In genomic region chr9:129036241-129036922, GRCh38 we compare ENCODE assay signal across 8 cellular contexts. TPM values are rescaled to one million over a fixed set of nuclear protein-coding genes. Genes with fewer than 3 reads are reported as not detected.
A peak's percentile ranks its signal among the peaks of the same experiment; 100 is the strongest.
DNase-seq lines count a peak whose midpoint lies in the region; ATAC-seq and FAIRE-seq lines count a peak whose summit lies in the region.

Gene MIGA2 (plus strand): TSS chr9:129036626. CDS start chr9:129040595, 3,969 bp downstream.

- no peak within 1 kb of the TSS for H3K18ac ChIP-seq in mesendoderm (ENCODE audit: low read length)

- peak; percentile 100 for DNase-seq in COLO829 (ENCODE audit: low spot score)
- peak; percentile 98 for DNase-seq in HTR-8/SVneo (ENCODE audit: insufficient read length, low spot score)
- peak; percentile 100 for DNase-seq in NOMO-1 treated with dmso at 0.1 percent for 144 hours (lab: John Stamatoyannopoulos, UW; ENCODE audit: unreplicated experiment)
- DNase-seq in activated CD8-positive, alpha-beta memory T cell treated with anti-CD3 and anti-CD28 coated beads, Interleukin-2, amount 10 ng/mL, durations not matched to agents 7 days and 5 days: peak; percentile 99
- peak; percentile 100 for DNase-seq in mesendoderm
- DNase-seq in stimulated activated CD8-positive, alpha-beta memory T cell treated with anti-CD3 and anti-CD28 coated beads, Interleukin-15, amount 100 ng/mL, for 1 hour (ENCODE audit: low read depth): peak; percentile 86

- peak within 1 kb of the TSS; percentile 68 for H4K5ac ChIP-seq in mesendoderm (ENCODE audit: low read length)

- peak within 1 kb of the TSS; percentile 83 for H4K8ac ChIP-seq in mesendoderm (ENCODE audit: low read depth, low read length)

- H3K27ac Mint-ChIP-seq in activated CD8-positive, alpha-beta memory T cell treated with anti-CD3 and anti-CD28 coated beads, Interleukin-2, amount 10 ng/mL, durations not matched to agents 7 days and 5 days: peak within 1 kb of the TSS; percentile 79

- WGBS in mesendoderm (ENCODE audit: extremely low coverage, insufficient coverage, low lambda C conversion rate): no CpG with 5 or more reads among the region's 49 CpGs

- peak within 1 kb of the TSS; percentile 90 for H3K4me2 ChIP-seq in mesendoderm (ENCODE audit: low read length)

- H3K79me2 ChIP-seq in mesendoderm (ENCODE audit: control insufficient read depth, insufficient read depth, low read length): peaks cover 6% of the 10 kb centered on the region

- no peak within 1 kb of the TSS for H2BK120ac ChIP-seq in mesendoderm (ENCODE audit: low read depth, low read length)

- peaks cover 15% of the 10 kb centered on the region for H3K79me1 ChIP-seq in mesendoderm (ENCODE audit: low read length)

- CTCF ChIA-PET in activated CD8-positive, alpha-beta memory T cell treated with anti-CD3 and anti-CD28 coated beads, Interleukin-2, amount 10 ng/mL, durations not matched to agents 7 days and 5 days (lab: Charles Lee): interaction anchor here (0.6 to 1.1 kb wide), 3 partner anchors 9 to 218 kb away, joined by 3 to 4 read pairs (median 3); partner anchors contain the start of genes DOLPP1 and ENDOG

- FAIRE-seq in HTR-8/SVneo (lab: Jason Lieb, UNC): peak; percentile 49

- no peak within 1 kb of the TSS for H2AK5ac ChIP-seq in mesendoderm (ENCODE audit: low read length)

- H3K4me1 ChIP-seq in endocrine pancreas (ENCODE audit: control insufficient read depth, insufficient read depth, low read length) (no peaks in the 10 kb centered on the region), mesendoderm (ENCODE audit: control insufficient read depth, low read depth, low read length) (no peaks in the 10 kb centered on the region)

- peak; percentile 94 for ATAC-seq in GM21367 (IDR thresholded peaks at IDR 0.05; ENCODE audit: unreplicated experiment)
- peak; percentile 98 for ATAC-seq in activated CD8-positive, alpha-beta memory T cell treated with anti-CD3 and anti-CD28 coated beads, Interleukin-2, amount 10 ng/mL, durations not matched to agents 7 days and 5 days

- H3K27ac ChIP-seq in mesendoderm (ENCODE audit: low read depth, low read length): no peak within 1 kb of the TSS

- H3K36me3 Mint-ChIP-seq in activated CD8-positive, alpha-beta memory T cell treated with anti-CD3 and anti-CD28 coated beads, Interleukin-2, amount 10 ng/mL, durations not matched to agents 7 days and 5 days: peaks cover 1% of the 10 kb centered on the region

- no peak within 1 kb of the TSS for H2BK5ac ChIP-seq in mesendoderm (ENCODE audit: low read length)

- H3K27me3 Mint-ChIP-seq in activated CD8-positive, alpha-beta memory T cell treated with anti-CD3 and anti-CD28 coated beads, Interleukin-2, amount 10 ng/mL, durations not matched to agents 7 days and 5 days: no peaks in the 10 kb centered on the region

- peak within 1 kb of the TSS; percentile 73 for H3K9ac ChIP-seq in endocrine pancreas (ENCODE audit: control insufficient read depth, insufficient read depth, low read length)
- peak within 1 kb of the TSS; percentile 86 for H3K9ac ChIP-seq in mesendoderm (ENCODE audit: low read length)

- no peaks in the 10 kb centered on the region for H3K9me3 ChIP-seq in endocrine pancreas (ENCODE audit: control insufficient read depth, low read length)

- H3K4ac ChIP-seq in mesendoderm (ENCODE audit: low read depth, low read length): peak within 1 kb of the TSS; percentile 18

- H2BK15ac ChIP-seq in mesendoderm (replicated peaks; ENCODE audit: low read depth): no peak within 1 kb of the TSS

- H3K4me3 Mint-ChIP-seq in activated CD8-positive, alpha-beta memory T cell treated with anti-CD3 and anti-CD28 coated beads, Interleukin-2, amount 10 ng/mL, durations not matched to agents 7 days and 5 days: peak within 1 kb of the TSS; percentile 93

- H3K23ac ChIP-seq in mesendoderm (ENCODE audit: low read length): peak within 1 kb of the TSS; percentile 89

- peak within 1 kb of the TSS; percentile 35 for H3K4me3 ChIP-seq in endocrine pancreas (ENCODE audit: control insufficient read depth, insufficient read depth, low read length)
- peak within 1 kb of the TSS; percentile 79 for H3K4me3 ChIP-seq in mesendoderm (ENCODE audit: low read length)

- H3K9me3 Mint-ChIP-seq in activated CD8-positive, alpha-beta memory T cell treated with anti-CD3 and anti-CD28 coated beads, Interleukin-2, amount 10 ng/mL, durations not matched to agents 7 days and 5 days (ENCODE audit: low read depth): no peaks in the 10 kb centered on the region

- no peaks in the 10 kb centered on the region for H3K27me3 ChIP-seq in endocrine pancreas (ENCODE audit: control insufficient read depth, insufficient read depth, low read length)
- no peaks in the 10 kb centered on the region for H3K27me3 ChIP-seq in mesendoderm (ENCODE audit: insufficient read depth, low read length, poor library complexity)

- no peaks in the 10 kb centered on the region for H3K36me3 ChIP-seq in endocrine pancreas (ENCODE audit: control insufficient read depth, insufficient read depth, low read length)
- H3K36me3 ChIP-seq in mesendoderm (ENCODE audit: control insufficient read depth, insufficient read depth, low read length): no peaks in the 10 kb centered on the region

- peaks cover 24% of the 10 kb centered on the region for H3K4me1 Mint-ChIP-seq in activated CD8-positive, alpha-beta memory T cell treated with anti-CD3 and anti-CD28 coated beads, Interleukin-2, amount 10 ng/mL, durations not matched to agents 7 days and 5 days

- peak within 1 kb of the TSS; percentile 94 for H3K56ac ChIP-seq in mesendoderm (ENCODE audit: low read length)

RNA-seq across cellular contexts. Expression of gene MIGA2, which starts in this region (rescaled TPM):
- total RNA-seq in activated CD8-positive, alpha-beta memory T cell treated with anti-CD3 and anti-CD28 coated beads, Interleukin-2, amount 10 ng/mL, durations not matched to agents 7 days and 5 days: 10 to 100 TPM; 39.3 to 51.3 TPM
- polyA plus RNA-seq in mesendoderm (2013, experiment 1 of 2): 8.8 TPM
- polyA plus RNA-seq in mesendoderm (2013, experiment 2 of 2): 8.6 TPM
